ENCODE assay signal across 10 cellular contexts in the genomic region with DNA sequence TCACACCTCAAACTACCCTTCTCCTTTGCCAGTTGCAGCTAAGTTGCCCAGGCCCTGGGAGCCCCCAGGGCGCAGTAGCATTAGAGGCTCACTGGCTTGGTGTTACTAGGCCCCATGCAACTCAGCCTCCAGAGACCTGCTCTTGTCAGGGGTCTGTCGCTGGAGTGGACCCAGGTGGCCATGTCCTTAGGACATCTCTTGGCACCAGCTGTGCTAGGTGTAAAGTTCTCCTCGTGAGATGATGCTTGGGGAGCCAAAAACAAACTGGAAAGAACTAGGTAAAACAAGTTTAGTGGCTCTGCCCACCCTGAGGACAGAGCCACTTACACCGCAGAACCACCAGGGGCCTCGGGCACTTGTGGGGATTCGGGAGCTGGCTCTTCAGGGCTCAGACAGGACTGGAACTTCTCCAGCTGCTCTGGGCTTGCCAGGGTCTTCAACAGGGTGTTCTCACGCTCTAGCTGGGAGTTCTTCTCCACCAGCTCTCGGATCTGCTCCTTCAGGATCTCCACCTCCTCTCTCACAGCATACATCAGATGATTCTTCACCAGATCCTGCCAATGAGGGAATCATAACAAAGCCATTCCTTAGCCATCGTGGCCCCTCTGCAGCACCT.
A peak's percentile ranks its signal among the peaks of the same experiment; 100 is the strongest.
DNase-seq lines count a peak whose midpoint lies in the region; ATAC-seq, FAIRE-seq and TF ChIP-seq lines count a peak whose summit lies in the region.
"Had no signal": no experiment of that assay in that cellular context is flagged by ENCODE, and none has a peak within 500 bp of the region (broad histone marks: within the 10 kb centered on the region; RNA-seq: fewer than 3 reads in every experiment).

No MANE protein-coding gene starts in this region.

- H3K4me1 ChIP-seq in K562 (replicated peaks in 1 of 2; ENCODE audit: control insufficient read depth in 2 of 2, insufficient read depth in 2 of 2, low read length in 2 of 2) (peaks cover 19 to 20% of the 10 kb centered on the region in 2 experiments), lower lobe of right lung (peaks cover 47% of the 10 kb centered on the region), tibial nerve (peaks cover 0 to 41% (median 18%) of the 10 kb centered on the region in 4 donors)

- 43% methylated on average over 6 of the region's 9 CpGs for WGBS in K562 (ENCODE audit: insufficient coverage, low coverage, missing lambda C conversion rate)
- 55 to 58% methylated on average over 7 to 9 of the region's 9 CpGs for WGBS in tibial nerve, 2 donors

- peak overlapping the region; percentile 4 for H3K27ac Mint-ChIP-seq in activated T-cell treated with anti-CD3 and anti-CD28 coated beads, Interleukin-2, amount 50 U/mL, for 24 hours

- in situ Hi-C loops in K562 (cut with MboI), result loop anchor here (5.0 kb wide), 1 partner anchor 37 kb away; no protein-coding TSS in a partner anchor

- H3K9me1 ChIP-seq in K562 (ENCODE audit: control insufficient read depth, insufficient read depth, low read length), result no peaks in the 10 kb centered on the region

- no peak for FAIRE-seq in K562 (lab: Jason Lieb, UNC)

- H3K36me3 ChIP-seq in K562 (ENCODE audit: control insufficient read depth, insufficient read depth, low read length) (no peaks in the 10 kb centered on the region), lower lobe of right lung (peaks cover 29% of the 10 kb centered on the region), tibial nerve (peaks cover 8 to 35% (median 16%) of the 10 kb centered on the region in 3 donors), H7 (replicated peaks; ENCODE audit: control insufficient read depth, insufficient read depth, low read length) (peaks cover 9% of the 10 kb centered on the region)

- H3K4me3 Mint-ChIP-seq in activated T-cell treated with anti-CD3 and anti-CD28 coated beads, Interleukin-2, amount 50 U/mL, for 24 hours, result no peak overlapping the region

- TF ChIP-seq CTCF in K562 (IDR thresholded peaks at IDR 0.05 in 2 of 3, conservative IDR thresholded peaks at IDR 0.05 in 1 of 3; ENCODE audit: insufficient read depth in 2 of 3, low read depth in 1 of 3, low read length in 3 of 3) (no peak), lower lobe of right lung (IDR thresholded peaks at IDR 0.05) (peak; percentile 25), tibial nerve (IDR thresholded peaks at IDR 0.05) (peak in 2 of 5 experiments; percentile 42 to 46)

- intact Hi-C loops in K562 (cut with micrococcal nuclease), result no loop called here
- intact Hi-C loops in lower lobe of right lung (cut with DNase I), result loop anchor here (5.0 kb wide), 1 partner anchor 37 kb away; no protein-coding TSS in a partner anchor

- H3K27me3 Mint-ChIP-seq in activated T-cell treated with anti-CD3 and anti-CD28 coated beads, Interleukin-2, amount 50 U/mL, for 24 hours, result peaks cover 3% of the 10 kb centered on the region

- POLR2A ChIA-PET in K562 (lab: Yijun Ruan, JAX), result interaction anchor here (1.1 kb wide), 1 partner anchor 86 kb away, joined by 3 read pairs; the partner anchor contains the start of gene PRPS1

- H3K9ac ChIP-seq in K562 (ENCODE audit: insufficient read depth in 1 of 2, low read depth in 2 of 2, low read length in 2 of 2), result no peak overlapping the region
- H3K9ac ChIP-seq: BLaER1, SK-N-SH had no signal

- H3K27me3 ChIP-seq in K562 (ENCODE audit: control insufficient read depth in 2 of 2, insufficient read depth in 2 of 2, low read length in 2 of 2) (no peaks in the 10 kb centered on the region), lower lobe of right lung (ENCODE audit: low read depth) (no peaks in the 10 kb centered on the region), tibial nerve (peaks cover 0 to 38% of the 10 kb centered on the region in 2 donors), H7 (ENCODE audit: control insufficient read depth, insufficient read depth, low read length) (no peaks in the 10 kb centered on the region)

- H4K20me1 ChIP-seq in K562 (replicated peaks; ENCODE audit: control insufficient read depth, insufficient read depth, low read length), result no peaks in the 10 kb centered on the region

- H3K4me2 ChIP-seq in K562 (ENCODE audit: insufficient read depth, low read length), result no peak overlapping the region

- H3K9me3 Mint-ChIP-seq in activated T-cell treated with anti-CD3 and anti-CD28 coated beads, Interleukin-2, amount 50 U/mL, for 24 hours, result no peaks in the 10 kb centered on the region

- no peaks in the 10 kb centered on the region for H3K79me2 ChIP-seq in K562 (ENCODE audit: control insufficient read depth, insufficient read depth, low read length)

- no peak for TF ChIP-seq RAD21 in K562 (CRISPR knock-in tag; conservative IDR thresholded peaks at IDR 0.05 in 1 of 2, IDR thresholded peaks at IDR 0.05 in 1 of 2)

- peaks cover 83% of the 10 kb centered on the region for H3K4me1 Mint-ChIP-seq in activated T-cell treated with anti-CD3 and anti-CD28 coated beads, Interleukin-2, amount 50 U/mL, for 24 hours (ENCODE audit: low read depth)

- no peak for ATAC-seq in K562
- ATAC-seq in lower lobe of right lung, result no peak
- no peak for ATAC-seq in HG02981 (IDR thresholded peaks at IDR 0.05; ENCODE audit: unreplicated experiment)

- TF ChIP-seq POLR2A in K562 (conservative IDR thresholded peaks at IDR 0.05) (no peak), tibial nerve (IDR thresholded peaks at IDR 0.05) (no peak)

- DNase-seq in activated T-cell treated with anti-CD3 and anti-CD28 coated beads, Interleukin-2, amount 50 U/mL, for 24 hours, result no peak
- no peak for DNase-seq in activated T-cell treated with anti-CD3 and anti-CD28 coated beads, Interleukin-2, amount 50 U/mL, for 48 hours
- DNase-seq in K562 (ENCODE audit: extremely low read depth in 1 of 4, low spot score in 3 of 4) (no peak), lower lobe of right lung (peak; percentile 54), tibial nerve (ENCODE audit: low spot score in 2 of 2) (no peak), H7 (no peak), AG20443 (ENCODE audit: low spot score) (no peak)
- DNase-seq: SK-N-SH had no signal

- H3K27ac ChIP-seq in K562 (ENCODE audit: extremely low read depth, low read depth, low read length), result no peak overlapping the region
- peak overlapping the region; percentile 99 for H3K27ac ChIP-seq in lower lobe of right lung
- H3K27ac ChIP-seq in tibial nerve, result peak overlapping the region; percentile 97 to 99 (median 98)
- H3K27ac ChIP-seq: BLaER1 had no signal

- H3K9me3 ChIP-seq in K562 (replicated peaks; ENCODE audit: control insufficient read depth, insufficient read depth, low read depth, low read length) (no peaks in the 10 kb centered on the region), lower lobe of right lung (no peaks in the 10 kb centered on the region), tibial nerve (no peaks in the 10 kb centered on the region)
- H3K9me3 ChIP-seq: BLaER1, SK-N-SH had no signal

- no TSS peak for BruUV-seq in K562 (replicated peaks; lab: Mats Ljungman, UMichigan)

- H2AFZ ChIP-seq in K562 (ENCODE audit: low read depth, low read length), result 0 out of 2 replicates have a peak overlapping the region, but pooled peaks have one; percentile 16

- no peak overlapping the region for H3K4me3 ChIP-seq in K562
- H3K4me3 ChIP-seq in lower lobe of right lung, result peak overlapping the region; percentile 73
- peak overlapping the region; percentile 66 to 87 (median 78) for H3K4me3 ChIP-seq in tibial nerve
- no peak overlapping the region for H3K4me3 ChIP-seq in H7 (ENCODE audit: insufficient read depth, low read depth, low read length)

- no peak for TF ChIP-seq EP300 in K562 (IDR thresholded peaks at IDR 0.05; ENCODE audit: low read length)
- peak in 1 of 2 donors; percentile 80 for TF ChIP-seq EP300 in tibial nerve (IDR thresholded peaks at IDR 0.05)

- CTCF ChIA-PET in K562 (lab: Yijun Ruan, JAX; ENCODE audit: low intra/inter-chr PET ratio), result no interaction called here

- H3K36me3 Mint-ChIP-seq in activated T-cell treated with anti-CD3 and anti-CD28 coated beads, Interleukin-2, amount 50 U/mL, for 24 hours (ENCODE audit: low read depth), result peaks cover 26% of the 10 kb centered on the region

TF ChIP-seq in K562, 482 proteins besides CTCF, POLR2A, EP300 and RAD21:
- TF ChIP-seq ETV5 (CRISPR knock-in tag; IDR thresholded peaks at IDR 0.05; ENCODE audit: low read depth) (no peak), PTRF (tag; IDR thresholded peaks at IDR 0.05) (no peak), ZNF668 (CRISPR knock-in tag; IDR thresholded peaks at IDR 0.05) (no peak), GTF2E2 (tag; IDR thresholded peaks at IDR 0.05) (no peak), MECOM (CRISPR knock-in tag; IDR thresholded peaks at IDR 0.05) (no peak), ZNF253 (CRISPR knock-in tag; conservative IDR thresholded peaks at IDR 0.05) (no peak), LARP7 (IDR thresholded peaks at IDR 0.05) (no peak)
TF ChIP-seq in K562: peak in this region for 0.

Comparison
In these comparisons a context has a peak if more than half of its experiments do, and no peak if none do; other contexts are left out.
1. H3K4me3 ChIP-seq: peak in lower lobe of right lung (single experiment) and tibial nerve (4 of 4); none in K562 (single experiment) and H7 (single experiment).